Comparison of ENCODE assay signal across 1 cellular context in the genomic region with DNA sequence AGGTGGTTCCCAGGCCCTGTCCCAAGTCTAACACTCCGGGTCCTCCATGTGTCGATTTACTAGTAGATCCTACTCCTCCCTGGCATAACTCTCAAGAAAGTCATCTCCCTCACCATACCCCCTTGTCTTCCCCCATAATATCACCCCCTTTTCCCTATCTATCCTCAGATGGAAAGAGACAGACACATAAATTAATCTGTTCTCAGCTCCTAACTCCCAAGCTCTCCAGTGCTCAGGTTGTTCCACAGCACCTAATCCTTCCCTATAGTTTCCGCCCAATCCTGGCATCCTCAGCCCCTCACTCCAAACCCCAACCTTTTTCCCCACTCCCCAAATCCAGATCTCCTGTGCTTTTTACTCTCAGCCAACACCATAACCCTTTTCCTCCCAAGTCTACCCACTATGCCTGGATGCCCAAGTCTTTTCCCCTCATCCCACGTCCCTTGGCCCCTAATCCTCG.
TF ChIP-seq lines count a peak whose summit lies in the region.

No MANE protein-coding gene starts in this region.

TF ChIP-seq in K562, 482 proteins besides CTCF, POLR2A, EP300 and RAD21 (continued from another document and continues in another):
- TF ChIP-seq, protein P1, sequence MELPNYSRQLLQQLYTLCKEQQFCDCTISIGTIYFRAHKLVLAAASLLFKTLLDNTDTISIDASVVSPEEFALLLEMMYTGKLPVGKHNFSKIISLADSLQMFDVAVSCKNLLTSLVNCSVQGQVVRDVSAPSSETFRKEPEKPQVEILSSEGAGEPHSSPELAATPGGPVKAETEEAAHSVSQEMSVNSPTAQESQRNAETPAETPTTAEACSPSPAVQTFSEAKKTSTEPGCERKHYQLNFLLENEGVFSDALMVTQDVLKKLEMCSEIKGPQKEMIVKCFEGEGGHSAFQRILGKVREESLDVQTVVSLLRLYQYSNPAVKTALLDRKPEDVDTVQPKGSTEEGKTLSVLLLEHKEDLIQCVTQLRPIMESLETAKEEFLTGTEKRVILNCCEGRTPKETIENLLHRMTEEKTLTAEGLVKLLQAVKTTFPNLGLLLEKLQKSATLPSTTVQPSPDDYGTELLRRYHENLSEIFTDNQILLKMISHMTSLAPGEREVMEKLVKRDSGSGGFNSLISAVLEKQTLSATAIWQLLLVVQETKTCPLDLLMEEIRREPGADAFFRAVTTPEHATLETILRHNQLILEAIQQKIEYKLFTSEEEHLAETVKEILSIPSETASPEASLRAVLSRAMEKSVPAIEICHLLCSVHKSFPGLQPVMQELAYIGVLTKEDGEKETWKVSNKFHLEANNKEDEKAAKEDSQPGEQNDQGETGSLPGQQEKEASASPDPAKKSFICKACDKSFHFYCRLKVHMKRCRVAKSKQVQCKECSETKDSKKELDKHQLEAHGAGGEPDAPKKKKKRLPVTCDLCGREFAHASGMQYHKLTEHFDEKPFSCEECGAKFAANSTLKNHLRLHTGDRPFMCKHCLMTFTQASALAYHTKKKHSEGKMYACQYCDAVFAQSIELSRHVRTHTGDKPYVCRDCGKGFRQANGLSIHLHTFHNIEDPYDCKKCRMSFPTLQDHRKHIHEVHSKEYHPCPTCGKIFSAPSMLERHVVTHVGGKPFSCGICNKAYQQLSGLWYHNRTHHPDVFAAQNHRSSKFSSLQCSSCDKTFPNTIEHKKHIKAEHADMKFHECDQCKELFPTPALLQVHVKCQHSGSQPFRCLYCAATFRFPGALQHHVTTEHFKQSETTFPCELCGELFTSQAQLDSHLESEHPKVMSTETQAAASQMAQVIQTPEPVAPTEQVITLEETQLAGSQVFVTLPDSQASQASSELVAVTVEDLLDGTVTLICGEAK (IDR thresholded peaks at IDR 0.05) = 0 out of 2 replicates have a peak, but pooled peaks have one; percentile 47
- TF ChIP-seq, protein P1 (CRISPR knock-in tag; IDR thresholded peaks at IDR 0.05) = no peak
- TF ChIP-seq NONO (IDR thresholded peaks at IDR 0.05; ENCODE audit: low read depth in 2 of 2, low read length in 1 of 2) (no peak), OTX1 (CRISPR knock-in tag; IDR thresholded peaks at IDR 0.05) (0 out of 2 replicates have a peak, but pooled peaks have one; percentile 27), ZC3H4 (CRISPR knock-in tag; IDR thresholded peaks at IDR 0.05; ENCODE audit: borderline replicate concordance) (no peak), DDX20 (tag; IDR thresholded peaks at IDR 0.05; ENCODE audit: low read depth) (no peak), ZNF217 (CRISPR knock-in tag; IDR thresholded peaks at IDR 0.05) (no peak), NCOA4 (IDR thresholded peaks at IDR 0.05; ENCODE audit: partially characterized antibody) (peak; percentile 50), GABPA (tag; conservative IDR thresholded peaks at IDR 0.05; ENCODE audit: low read depth) (no peak), ETV6 (IDR thresholded peaks at IDR 0.05; ENCODE audit: borderline replicate concordance in 1 of 2, low read depth in 2 of 2, low read length in 1 of 2) (no peak), ETV6 (CRISPR knock-in tag; IDR thresholded peaks at IDR 0.05; ENCODE audit: borderline replicate concordance) (no peak), MBD2 (IDR thresholded peaks at IDR 0.05; ENCODE audit: borderline replicate concordance, low read depth) (no peak), PHB2 (IDR thresholded peaks at IDR 0.05; ENCODE audit: low read depth) (peak; percentile 44; the same call in 1 of the 2 replicates), MCM2 (IDR thresholded peaks at IDR 0.05; ENCODE audit: low read depth) (no peak), ZFP30 (CRISPR knock-in tag; IDR thresholded peaks at IDR 0.05; ENCODE audit: borderline replicate concordance) (no peak), CEBPB (tag; IDR thresholded peaks at IDR 0.05) (no peak), NFE2L1 (tag; IDR thresholded peaks at IDR 0.05; ENCODE audit: borderline replicate concordance, low read depth) (no peak), ZNF311 (CRISPR knock-in tag; IDR thresholded peaks at IDR 0.05) (no peak), CBFA2T3 (IDR thresholded peaks at IDR 0.05) (no peak), HIVEP1 (CRISPR knock-in tag; IDR thresholded peaks at IDR 0.05) (no peak), TCF3 (CRISPR knock-in tag; IDR thresholded peaks at IDR 0.05) (no peak; the same call in 1 of the 2 replicates), SOX6 (IDR thresholded peaks at IDR 0.05) (no peak), MEF2D (tag; conservative IDR thresholded peaks at IDR 0.05; ENCODE audit: low read depth) (no peak), LARP7 (IDR thresholded peaks at IDR 0.05) (0 out of 2 replicates have a peak, but pooled peaks have one; percentile 59), ZNF644 (tag; IDR thresholded peaks at IDR 0.05; ENCODE audit: low read depth) (no peak), EHMT2 (IDR thresholded peaks at IDR 0.05) (no peak), CEBPG (CRISPR knock-in tag; IDR thresholded peaks at IDR 0.05) (no peak), CEBPG (tag; conservative IDR thresholded peaks at IDR 0.05 in 1 of 2, IDR thresholded peaks at IDR 0.05 in 1 of 2) (no peak), MXI1 (IDR thresholded peaks at IDR 0.05; ENCODE audit: low read depth, low read length) (no peak), MTA1 (IDR thresholded peaks at IDR 0.05; ENCODE audit: borderline replicate concordance) (peak; percentile 41; the same call in 1 of the 2 replicates), COPS2 (conservative IDR thresholded peaks at IDR 0.05) (no peak)
- TF ChIP-seq, protein P2, sequence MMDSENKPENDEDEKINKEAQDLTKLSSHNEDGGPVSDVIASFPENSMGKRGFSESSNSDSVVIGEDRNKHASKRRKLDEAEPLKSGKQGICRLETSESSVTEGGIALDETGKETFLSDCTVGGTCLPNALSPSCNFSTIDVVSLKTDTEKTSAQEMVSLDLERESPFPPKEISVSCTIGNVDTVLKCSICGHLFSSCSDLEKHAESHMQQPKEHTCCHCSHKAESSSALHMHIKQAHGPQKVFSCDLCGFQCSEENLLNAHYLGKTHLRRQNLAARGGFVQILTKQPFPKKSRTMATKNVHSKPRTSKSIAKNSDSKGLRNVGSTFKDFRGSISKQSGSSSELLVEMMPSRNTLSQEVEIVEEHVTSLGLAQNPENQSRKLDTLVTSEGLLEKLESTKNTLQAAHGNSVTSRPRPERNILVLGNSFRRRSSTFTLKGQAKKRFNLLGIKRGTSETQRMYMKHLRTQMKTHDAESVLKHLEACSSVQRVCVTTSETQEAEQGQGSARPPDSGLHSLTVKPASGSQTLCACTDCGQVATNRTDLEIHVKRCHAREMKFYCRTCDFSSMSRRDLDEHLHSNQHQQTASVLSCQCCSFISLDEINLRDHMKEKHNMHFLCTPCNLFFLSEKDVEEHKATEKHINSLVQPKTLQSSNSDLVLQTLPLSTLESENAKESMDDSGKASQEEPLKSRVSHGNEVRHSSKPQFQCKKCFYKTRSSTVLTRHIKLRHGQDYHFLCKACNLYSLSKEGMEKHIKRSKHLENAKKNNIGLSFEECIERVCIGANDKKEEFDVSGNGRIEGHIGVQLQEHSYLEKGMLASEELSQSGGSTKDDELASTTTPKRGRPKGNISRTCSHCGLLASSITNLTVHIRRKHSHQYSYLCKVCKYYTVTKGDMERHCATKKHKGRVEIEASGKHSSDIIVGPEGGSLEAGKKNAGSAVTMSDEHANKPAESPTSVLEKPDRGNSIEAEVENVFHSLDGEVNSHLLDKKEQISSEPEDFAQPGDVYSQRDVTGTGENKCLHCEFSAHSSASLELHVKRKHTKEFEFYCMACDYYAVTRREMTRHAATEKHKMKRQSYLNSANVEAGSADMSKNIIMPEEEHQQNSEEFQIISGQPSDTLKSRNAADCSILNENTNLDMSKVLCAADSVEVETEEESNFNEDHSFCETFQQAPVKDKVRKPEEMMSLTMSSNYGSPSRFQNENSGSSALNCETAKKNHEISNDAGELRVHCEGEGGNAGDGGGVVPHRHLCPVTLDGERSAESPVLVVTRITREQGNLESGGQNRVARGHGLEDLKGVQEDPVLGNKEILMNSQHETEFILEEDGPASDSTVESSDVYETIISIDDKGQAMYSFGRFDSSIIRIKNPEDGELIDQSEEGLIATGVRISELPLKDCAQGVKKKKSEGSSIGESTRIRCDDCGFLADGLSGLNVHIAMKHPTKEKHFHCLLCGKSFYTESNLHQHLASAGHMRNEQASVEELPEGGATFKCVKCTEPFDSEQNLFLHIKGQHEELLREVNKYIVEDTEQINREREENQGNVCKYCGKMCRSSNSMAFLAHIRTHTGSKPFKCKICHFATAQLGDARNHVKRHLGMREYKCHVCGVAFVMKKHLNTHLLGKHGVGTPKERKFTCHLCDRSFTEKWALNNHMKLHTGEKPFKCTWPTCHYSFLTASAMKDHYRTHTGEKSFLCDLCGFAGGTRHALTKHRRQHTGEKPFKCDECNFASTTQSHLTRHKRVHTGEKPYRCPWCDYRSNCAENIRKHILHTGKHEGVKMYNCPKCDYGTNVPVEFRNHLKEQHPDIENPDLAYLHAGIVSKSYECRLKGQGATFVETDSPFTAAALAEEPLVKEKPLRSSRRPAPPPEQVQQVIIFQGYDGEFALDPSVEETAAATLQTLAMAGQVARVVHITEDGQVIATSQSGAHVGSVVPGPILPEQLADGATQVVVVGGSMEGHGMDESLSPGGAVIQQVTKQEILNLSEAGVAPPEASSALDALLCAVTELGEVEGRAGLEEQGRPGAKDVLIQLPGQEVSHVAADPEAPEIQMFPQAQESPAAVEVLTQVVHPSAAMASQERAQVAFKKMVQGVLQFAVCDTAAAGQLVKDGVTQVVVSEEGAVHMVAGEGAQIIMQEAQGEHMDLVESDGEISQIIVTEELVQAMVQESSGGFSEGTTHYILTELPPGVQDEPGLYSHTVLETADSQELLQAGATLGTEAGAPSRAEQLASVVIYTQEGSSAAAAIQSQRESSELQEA (IDR thresholded peaks at IDR 0.05; ENCODE audit: low read depth) = 0 out of 2 replicates have a peak, but pooled peaks have one; percentile 9
- TF ChIP-seq, protein P3, sequence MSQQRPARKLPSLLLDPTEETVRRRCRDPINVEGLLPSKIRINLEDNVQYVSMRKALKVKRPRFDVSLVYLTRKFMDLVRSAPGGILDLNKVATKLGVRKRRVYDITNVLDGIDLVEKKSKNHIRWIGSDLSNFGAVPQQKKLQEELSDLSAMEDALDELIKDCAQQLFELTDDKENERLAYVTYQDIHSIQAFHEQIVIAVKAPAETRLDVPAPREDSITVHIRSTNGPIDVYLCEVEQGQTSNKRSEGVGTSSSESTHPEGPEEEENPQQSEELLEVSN (IDR thresholded peaks at IDR 0.05; ENCODE audit: borderline replicate concordance in 1 of 2, extremely low read depth in 1 of 2, insufficient read depth in 1 of 2, insufficient read length in 1 of 2, low read depth in 1 of 2, low read length in 1 of 2, poor library complexity in 1 of 2, severe bottlenecking in 1 of 2) = no peak
- TF ChIP-seq, protein P4, sequence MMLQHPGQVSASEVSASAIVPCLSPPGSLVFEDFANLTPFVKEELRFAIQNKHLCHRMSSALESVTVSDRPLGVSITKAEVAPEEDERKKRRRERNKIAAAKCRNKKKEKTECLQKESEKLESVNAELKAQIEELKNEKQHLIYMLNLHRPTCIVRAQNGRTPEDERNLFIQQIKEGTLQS (IDR thresholded peaks at IDR 0.05) = no peak
- TF ChIP-seq, protein P4 (CRISPR knock-in tag; conservative IDR thresholded peaks at IDR 0.05) = no peak
- TF ChIP-seq, protein P5, sequence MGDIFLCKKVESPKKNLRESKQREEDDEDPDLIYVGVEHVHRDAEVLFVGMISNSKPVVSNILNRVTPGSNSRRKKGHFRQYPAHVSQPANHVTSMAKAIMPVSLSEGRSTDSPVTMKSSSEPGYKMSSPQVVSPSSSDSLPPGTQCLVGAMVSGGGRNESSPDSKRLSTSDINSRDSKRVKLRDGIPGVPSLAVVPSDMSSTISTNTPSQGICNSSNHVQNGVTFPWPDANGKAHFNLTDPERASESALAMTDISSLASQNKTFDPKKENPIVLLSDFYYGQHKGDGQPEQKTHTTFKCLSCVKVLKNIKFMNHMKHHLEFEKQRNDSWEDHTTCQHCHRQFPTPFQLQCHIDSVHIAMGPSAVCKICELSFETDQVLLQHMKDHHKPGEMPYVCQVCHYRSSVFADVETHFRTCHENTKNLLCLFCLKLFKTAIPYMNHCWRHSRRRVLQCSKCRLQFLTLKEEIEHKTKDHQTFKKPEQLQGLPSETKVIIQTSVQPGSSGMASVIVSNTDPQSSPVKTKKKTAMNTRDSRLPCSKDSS (IDR thresholded peaks at IDR 0.05; ENCODE audit: low read depth, partially characterized antibody) = peak; percentile 46
